Comparison of ENCODE assay signal across 8 cellular contexts in genomic region chr16:20740901-20741491, GRCh38. TPM values are rescaled to one million over a fixed set of nuclear protein-coding genes. Genes with fewer than 3 reads are reported as not detected.
DNase-seq lines count a peak whose midpoint lies in the region; ATAC-seq and TF ChIP-seq lines count a peak whose summit lies in the region.

No MANE protein-coding gene starts in this region.

- TF ChIP-seq CTCF in choroid plexus epithelial cell (conservative IDR thresholded peaks at IDR 0.05; ENCODE audit: low read depth, low read length) = no peak

- DNase-seq in AG20443 (ENCODE audit: low spot score) (peak; percentile 99), NCI-H510A (lab: John Stamatoyannopoulos, UW) (peak; percentile 77), choroid plexus epithelial cell (ENCODE audit: low read depth) (peak; percentile 83), left colon (peak; percentile 92 to 95)
- peak; percentile 89 to 90 for DNase-seq in activated CD4-positive, alpha-beta T cell treated with anti-CD3 and anti-CD28 coated beads for 4 hours
- DNase-seq in stimulated activated CD4-positive, alpha-beta T cell treated with anti-CD3 and anti-CD28 coated beads, Interleukin-1b, Interleukin-23, amount 100 ng/mL, for 4 hours (ENCODE audit: low read depth in 2 of 2) = peak; percentile 85 to 86

- peak; percentile 84 for ATAC-seq in GM19035 (IDR thresholded peaks at IDR 0.05; ENCODE audit: unreplicated experiment)
- ATAC-seq in HG03196 (IDR thresholded peaks at IDR 0.05; ENCODE audit: unreplicated experiment) = peak; percentile 69
- peak; percentile 88 for ATAC-seq in left colon

- H3K4me3 ChIP-seq in choroid plexus epithelial cell (ENCODE audit: low read depth, low read length) = peak overlapping the region; percentile 100

- intact Hi-C loops in left colon (cut with DNase I, micrococcal nuclease) = no loop called here

RNA-seq across cellular contexts. Expression of gene THUMPD1, which starts 0.6 kb away (rescaled TPM):
- total RNA-seq in left colon = 10 to 100 TPM; 28.4 to 30.8 TPM

RNA-seq across cellular contexts. Expression of gene ACSM3, which starts 22.8 kb away (rescaled TPM):
- total RNA-seq in left colon = 10 to 100 TPM; 40.9 to 48.0 TPM

RNA-seq across cellular contexts. Expression of gene ACSM1, which starts 43.5 kb away (rescaled TPM):
- total RNA-seq in left colon = 1 to 10 TPM in 1 of 2 donors, under 1 TPM in 1; 0.36 to 2.7 TPM

Comparison
In these comparisons a context has a peak if more than half of its experiments do, and no peak if none do; other contexts are left out.
1. Peak in every context shown above with its lines: DNase-seq, ATAC-seq and H3K4me3 ChIP-seq.